In the genomic region with DNA sequence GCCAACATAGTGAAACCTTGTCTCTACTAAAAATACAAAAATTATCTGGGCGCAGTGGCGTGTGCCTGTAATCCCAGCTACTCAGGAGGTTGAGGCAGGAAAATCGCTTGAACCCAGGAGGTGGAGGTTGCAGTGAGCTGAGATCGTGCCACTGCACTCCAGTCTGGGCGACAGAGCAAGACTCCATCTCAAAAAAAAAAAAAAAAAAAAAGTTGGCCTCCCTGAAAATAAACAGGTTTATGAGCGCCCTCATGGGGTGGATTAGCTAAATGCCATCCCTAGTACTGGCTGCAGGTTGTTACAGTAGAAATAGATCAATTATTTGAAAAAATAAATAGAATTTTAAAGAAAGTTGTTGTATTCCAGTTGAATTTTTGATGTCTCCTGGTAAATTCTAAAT, we compare ENCODE assay signal across 8 cellular contexts. TPM values are rescaled to one million over a fixed set of nuclear protein-coding genes. Genes with fewer than 3 reads are reported as not detected.
A peak's percentile ranks its signal among the peaks of the same experiment; 100 is the strongest.
DNase-seq lines count a peak whose midpoint lies in the region; ATAC-seq lines count a peak whose summit lies in the region.
"Not testable (repeated sequence)": the region's sequence is repeated elsewhere in the genome, so short reads cannot be mapped to it uniquely, and the experiment has no call there.

No MANE protein-coding gene starts in this region.

- not testable (repeated sequence) for H3K27ac Mint-ChIP-seq in CD8-positive, alpha-beta memory T cell; activated T-helper 2 cell treated with anti-CD3 and anti-CD28 coated beads, Interferon-gamma antibody, Interleukin-2, Interleukin-4, amounts not matched to agents 10 μg/mL and 5 μg/mL and 100 μg/mL, durations not matched to agents 14 hours and 24 hours and 36 hours

- not testable (repeated sequence) for H3K36me3 ChIP-seq in CD8-positive, alpha-beta memory T cell (ENCODE audit: insufficient read depth, low read length); HAP-1 (replicated peaks)

- peak; percentile 3 to 55 (median 21) for DNase-seq in CD8-positive, alpha-beta memory T cell
- DNase-seq in HAP-1 (ENCODE audit: low spot score in 2 of 2) = peak; percentile 75 to 81
- DNase-seq in NCI-H2081 (lab: John Stamatoyannopoulos, UW) = peak; percentile 17 to 32
- DNase-seq in activated T-helper 2 cell treated with anti-CD3 and anti-CD28 coated beads, Interferon-gamma antibody, Interleukin-2, Interleukin-4, amounts not matched to agents 10 μg/mL and 5 μg/mL and 100 μg/mL, durations not matched to agents 14 hours and 24 hours and 36 hours (ENCODE audit: low spot score) = peak; percentile 26
- peak; percentile 57 to 69 for DNase-seq in lung microvascular endothelial cell (ENCODE audit: low read depth in 2 of 2)
- DNase-seq in stimulated activated CD4-positive, alpha-beta T cell treated with anti-CD3 and anti-CD28 coated beads, TNF-alpha, amount 100 ng/mL, for 48 hours (ENCODE audit: low read depth in 3 of 3) = peak in 2 of 3 donors; percentile 20 to 33

- not testable (repeated sequence) for H3K4me1 Mint-ChIP-seq in CD8-positive, alpha-beta memory T cell; activated T-helper 2 cell treated with anti-CD3 and anti-CD28 coated beads, Interferon-gamma antibody, Interleukin-2, Interleukin-4, amounts not matched to agents 10 μg/mL and 5 μg/mL and 100 μg/mL, durations not matched to agents 14 hours and 24 hours and 36 hours (ENCODE audit: low read depth)

- H3K4me1 ChIP-seq in CD8-positive, alpha-beta memory T cell (ENCODE audit: insufficient read depth, low read length); HAP-1: not testable (repeated sequence)

- not testable (repeated sequence) for H3K9me3 Mint-ChIP-seq in CD8-positive, alpha-beta memory T cell; activated T-helper 2 cell treated with anti-CD3 and anti-CD28 coated beads, Interferon-gamma antibody, Interleukin-2, Interleukin-4, amounts not matched to agents 10 μg/mL and 5 μg/mL and 100 μg/mL, durations not matched to agents 14 hours and 24 hours and 36 hours

- not testable (repeated sequence) for H3K4me3 Mint-ChIP-seq in CD8-positive, alpha-beta memory T cell; activated T-helper 2 cell treated with anti-CD3 and anti-CD28 coated beads, Interferon-gamma antibody, Interleukin-2, Interleukin-4, amounts not matched to agents 10 μg/mL and 5 μg/mL and 100 μg/mL, durations not matched to agents 14 hours and 24 hours and 36 hours (ENCODE audit: low read depth)

- intact Hi-C loops in activated T-helper 2 cell treated with anti-CD3 and anti-CD28 coated beads, Interferon-gamma antibody, Interleukin-2, Interleukin-4, amounts not matched to agents 10 μg/mL and 5 μg/mL and 100 μg/mL, durations not matched to agents 14 hours and 24 hours and 36 hours (cut with micrococcal nuclease) = not testable (repeated sequence)

- H3K27me3 Mint-ChIP-seq in CD8-positive, alpha-beta memory T cell; activated T-helper 2 cell treated with anti-CD3 and anti-CD28 coated beads, Interferon-gamma antibody, Interleukin-2, Interleukin-4, amounts not matched to agents 10 μg/mL and 5 μg/mL and 100 μg/mL, durations not matched to agents 14 hours and 24 hours and 36 hours (ENCODE audit: low read depth): not testable (repeated sequence)

- H3K4me3 ChIP-seq in CD8-positive, alpha-beta memory T cell (ENCODE audit: low read length); HAP-1: not testable (repeated sequence)

- H3K36me3 Mint-ChIP-seq in CD8-positive, alpha-beta memory T cell = peaks cover 6 to 52% (median 6%) of the 10 kb centered on the region in 3 donors
- H3K36me3 Mint-ChIP-seq in activated T-helper 2 cell treated with anti-CD3 and anti-CD28 coated beads, Interferon-gamma antibody, Interleukin-2, Interleukin-4, amounts not matched to agents 10 μg/mL and 5 μg/mL and 100 μg/mL, durations not matched to agents 14 hours and 24 hours and 36 hours (ENCODE audit: low read depth) = not testable (repeated sequence)

- POLR2A ChIA-PET in CD8-positive, alpha-beta memory T cell (lab: Charles Lee) = not testable (repeated sequence)

- H3K27me3 ChIP-seq in CD8-positive, alpha-beta memory T cell (ENCODE audit: insufficient read depth, low read length, poor library complexity, severe bottlenecking); HAP-1 (ENCODE audit: low read depth): not testable (repeated sequence)

- not testable (repeated sequence) for H3K27ac ChIP-seq in CD8-positive, alpha-beta memory T cell (ENCODE audit: low read depth, low read length)

- in situ Hi-C loops in HAP-1 (cut with MboI; ENCODE audit: low sequenced_read_pairs) = not testable (repeated sequence)

- H3K9me3 ChIP-seq in CD8-positive, alpha-beta memory T cell (ENCODE audit: low read length); HAP-1: not testable (repeated sequence)

- CTCF ChIA-PET in CD8-positive, alpha-beta memory T cell (lab: Charles Lee) = interaction anchor here (1.1 to 1.5 kb wide), 2 partner anchors 11 to 21 kb away, joined by 4 to 6 read pairs; partner anchors contain the start of genes CFAP52 and STX8

- ATAC-seq in SK-N-SH treated with all-trans-retinoic acid at 6 μM for 48 hours = peak; percentile 65
- peak; percentile 43 for ATAC-seq in esophagus mucosa

RNA-seq across cellular contexts. Expression of gene STX8, which starts 20.9 kb away (rescaled TPM):
- 10 to 100 TPM; 63.3 to 64.8 TPM for total RNA-seq in CD8-positive, alpha-beta memory T cell
- 171 TPM for polyA plus RNA-seq in CD8-positive, alpha-beta memory T cell
- total RNA-seq in activated T-helper 2 cell treated with anti-CD3 and anti-CD28 coated beads, Interferon-gamma antibody, Interleukin-2, Interleukin-4, amounts not matched to agents 10 μg/mL and 5 μg/mL and 100 μg/mL, durations not matched to agents 14 hours and 24 hours and 36 hours = 52.1 and 54.8 TPM in 2 replicates
- total RNA-seq in esophagus mucosa (45.9 TPM), lung microvascular endothelial cell (43.8 and 46.6 TPM in 2 replicates)

RNA-seq across cellular contexts. Expression of gene CFAP52, which starts 21.7 kb away (rescaled TPM):
- not detected for total RNA-seq in CD8-positive, alpha-beta memory T cell
- polyA plus RNA-seq in CD8-positive, alpha-beta memory T cell = not detected
- not detected in 2 replicates for total RNA-seq in activated T-helper 2 cell treated with anti-CD3 and anti-CD28 coated beads, Interferon-gamma antibody, Interleukin-2, Interleukin-4, amounts not matched to agents 10 μg/mL and 5 μg/mL and 100 μg/mL, durations not matched to agents 14 hours and 24 hours and 36 hours
- total RNA-seq in esophagus mucosa (not detected), lung microvascular endothelial cell (not detected in 2 replicates)

Comparison
In these comparisons a context has a peak if more than half of its experiments do, and no peak if none do; other contexts are left out.
1. DNase-seq: peak in every context shown above with its lines; median percentile 78 in HAP-1; 63 in lung microvascular endothelial cell; 26 in stimulated activated CD4-positive, alpha-beta T cell treated with anti-CD3 and anti-CD28 coated beads, TNF-alpha, amount 100 ng/mL, for 48 hours; 26 in activated T-helper 2 cell treated with anti-CD3 and anti-CD28 coated beads, Interferon-gamma antibody, Interleukin-2, Interleukin-4, amounts not matched to agents 10 μg/mL and 5 μg/mL and 100 μg/mL, durations not matched to agents 14 hours and 24 hours and 36 hours; 24 in NCI-H2081; 21 in CD8-positive, alpha-beta memory T cell.